ENCODE assay signal across 18 cellular contexts in the genomic region with DNA sequence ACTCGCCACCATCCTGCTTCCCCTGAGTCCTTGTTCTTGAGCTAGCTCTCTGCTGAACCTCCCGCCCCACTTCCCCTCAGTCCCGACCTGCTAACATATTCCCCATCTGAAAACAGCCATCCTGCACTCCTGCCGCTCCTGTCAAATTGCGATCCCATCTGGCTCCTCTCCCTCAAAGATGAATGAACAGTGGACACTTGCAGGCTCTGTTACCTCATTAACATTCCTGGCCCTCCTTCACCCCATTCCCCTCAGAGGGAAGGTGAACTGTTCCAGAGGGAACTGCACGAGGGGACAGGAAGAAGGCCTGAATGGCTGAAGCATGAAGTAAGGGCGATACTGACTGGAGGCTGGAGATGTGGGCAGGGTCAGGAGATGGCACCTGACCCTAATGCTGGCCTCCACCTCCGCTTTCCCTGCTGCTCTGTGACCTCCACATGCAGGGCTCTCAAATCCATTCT. TPM values are rescaled to one million over a fixed set of nuclear protein-coding genes. Genes with fewer than 3 reads are reported as not detected.
DNase-seq lines count a peak whose midpoint lies in the region; ATAC-seq, FAIRE-seq and TF ChIP-seq lines count a peak whose summit lies in the region.
"Had no signal": no experiment of that assay in that cellular context is flagged by ENCODE, and none has a peak within 500 bp of the region (broad histone marks: within the 10 kb centered on the region; RNA-seq: fewer than 3 reads in every experiment).

No MANE protein-coding gene starts in this region.

- H2BK20ac ChIP-seq in H1 (ENCODE audit: low read length) = no peak overlapping the region

- intact Hi-C loops in spleen (cut with DNase I; ENCODE audit: low total_unique reads) = no loop called here

- H4K91ac ChIP-seq in H1 (replicated peaks; ENCODE audit: insufficient read length, low read length) = no peak overlapping the region

- H3K4me1 ChIP-seq in H1 (replicated peaks in 1 of 4; ENCODE audit: control insufficient read depth in 3 of 4, insufficient read depth in 4 of 4, low read length in 3 of 4) = peaks cover 21 to 44% (median 30%) of the 10 kb centered on the region in 4 experiments
- peaks cover 2% of the 10 kb centered on the region for H3K4me1 ChIP-seq in parathyroid adenoma
- peaks cover 8 to 25% (median 17%) of the 10 kb centered on the region in 6 donors for H3K4me1 ChIP-seq in spleen

- H4K8ac ChIP-seq in H1 (ENCODE audit: extremely low read depth, insufficient read depth, low read length) = no peak overlapping the region

- H2BK120ac ChIP-seq in H1 (replicated peaks; ENCODE audit: low read depth, low read length) = no peak overlapping the region

- no peak for DNase-seq in T-helper 2 cell treated with Interferon-gamma antibody and Interleukin-4, amounts not matched to agents 5 μg/mL and 100 μg/mL, for 36 hours (ENCODE audit: low spot score)
- DNase-seq in T-helper 2 cell = no peak
- peak; percentile 28 for DNase-seq in NCI-H69 (lab: John Stamatoyannopoulos, UW)
- no peak for DNase-seq in H1 (ENCODE audit: low read depth in 1 of 2, low spot score in 2 of 2)
- DNase-seq in NCI-H226 = no peak
- DNase-seq in spleen = no peak
- DNase-seq: activated CD4-positive, CD25-positive, alpha-beta regulatory T cell treated with anti-CD3 and anti-CD28 coated beads, Interleukin-2, amount 50 U/mL, for 72 hours; dermis blood vessel endothelial cell; hippocampal formation; stimulated activated CD4-positive, alpha-beta T cell treated with anti-CD3 and anti-CD28 coated beads, Interleukin-4, amount 100 ng/mL, for 1 hour; T-cell had no signal

- H3K9me3 ChIP-seq in H1 (ENCODE audit: insufficient read depth in 2 of 2, low read depth in 1 of 2, low read length in 1 of 2) (no peaks in the 10 kb centered on the region), parathyroid adenoma (ENCODE audit: control insufficient read depth, low read length) (no peaks in the 10 kb centered on the region), spleen (no peaks in the 10 kb centered on the region)
- H3K9me3 ChIP-seq: Peyer's patch, uterus had no signal

- H3K79me1 ChIP-seq in H1 (ENCODE audit: low read depth, low read length) = no peaks in the 10 kb centered on the region

- H3K36me3 ChIP-seq in H1 (ENCODE audit: control insufficient read depth in 2 of 4, insufficient read depth in 4 of 4, low read length in 3 of 4) = peaks cover 6 to 21% (median 13%) of the 10 kb centered on the region in 4 experiments
- H3K36me3 ChIP-seq in parathyroid adenoma (ENCODE audit: control insufficient read depth, insufficient read depth, low read length) = no peaks in the 10 kb centered on the region
- H3K36me3 ChIP-seq in spleen = peaks cover 0 to 28% (median 27%) of the 10 kb centered on the region in 6 donors
- H3K36me3 ChIP-seq: uterus had no signal

- H3K4ac ChIP-seq in H1 (replicated peaks; ENCODE audit: insufficient read length, low read depth, low read length) = peak overlapping the region; percentile 57

- TF ChIP-seq RAD21 in H1 (IDR thresholded peaks at IDR 0.05 in 1 of 2, conservative IDR thresholded peaks at IDR 0.05 in 1 of 2; ENCODE audit: low read depth in 2 of 2, low read length in 2 of 2) = no peak

- H3K23me2 ChIP-seq in H1 (ENCODE audit: low read depth, low read length) = peaks cover 3% of the 10 kb centered on the region; the same call in 1 of the 2 replicates

- H3K4me3 ChIP-seq in H1 (ENCODE audit: extremely low read depth in 1 of 4, insufficient read depth in 2 of 4, low read depth in 3 of 4, low read length in 4 of 4) (no peak overlapping the region), parathyroid adenoma (ENCODE audit: low read depth, low read length) (no peak overlapping the region), spleen (no peak overlapping the region)
- H3K4me3 ChIP-seq: Peyer's patch, uterus had no signal

- no peak for ATAC-seq in GM18519 (IDR thresholded peaks at IDR 0.05; ENCODE audit: low FRiP score, unreplicated experiment)
- ATAC-seq: sciatic nerve had no signal

- H3K4me2 ChIP-seq in H1 (ENCODE audit: insufficient read depth in 1 of 2, low read depth in 2 of 2, low read length in 2 of 2) = 0 out of 4 replicates have a peak overlapping the region, but pooled peaks of 1 of the 2 experiments have one; percentile 46
- H3K4me2 ChIP-seq in parathyroid adenoma (ENCODE audit: low read length) = peak overlapping the region; percentile 9

- no peak for TF ChIP-seq CTCF in H1 (IDR thresholded peaks at IDR 0.05; ENCODE audit: control extremely low read depth in 1 of 3, insufficient read depth in 1 of 3, low read depth in 1 of 3, low read length in 3 of 3)
- TF ChIP-seq CTCF in parathyroid adenoma (IDR thresholded peaks at IDR 0.05) = no peak
- TF ChIP-seq CTCF in spleen (IDR thresholded peaks at IDR 0.05 in 8 of 11, conservative IDR thresholded peaks at IDR 0.05 in 3 of 11) = no peak

- H3K27me3 ChIP-seq in H1 (replicated peaks in 1 of 4; ENCODE audit: control insufficient read depth in 3 of 4, extremely low read depth in 1 of 4, insufficient read depth in 3 of 4, low read length in 3 of 4) (no peaks in the 10 kb centered on the region), parathyroid adenoma (ENCODE audit: control insufficient read depth, insufficient read depth, low read length) (no peaks in the 10 kb centered on the region), spleen (replicated peaks in 1 of 7) (peaks cover 0 to 58% (median 0%) of the 10 kb centered on the region in 7 donors)
- H3K27me3 ChIP-seq: Peyer's patch, uterus had no signal

- POLR2A ChIA-PET in H1 (lab: Charles Lee; ENCODE audit: partially characterized antibody) = interaction anchor here (0.6 to 15.9 kb wide), 7 partner anchors 10 to 161 kb away, joined by 3 to 252 read pairs (median 14); a partner anchor contains a TSS

- H4K5ac ChIP-seq in H1 (ENCODE audit: insufficient read length, low read depth, low read length) = no peak overlapping the region

- H3K4me3 Mint-ChIP-seq in T-helper 2 cell treated with Interferon-gamma antibody and Interleukin-4, amounts not matched to agents 5 μg/mL and 100 μg/mL, for 36 hours = no peak overlapping the region

- H3K27ac ChIP-seq in H1 (ENCODE audit: low read depth, low read length) (no peak overlapping the region), parathyroid adenoma (no peak overlapping the region), spleen (no peak overlapping the region)
- H3K27ac ChIP-seq: Peyer's patch had no signal

- H3K9me3 Mint-ChIP-seq in T-helper 2 cell treated with Interferon-gamma antibody and Interleukin-4, amounts not matched to agents 5 μg/mL and 100 μg/mL, for 36 hours = no peaks in the 10 kb centered on the region
- H3K9me3 Mint-ChIP-seq: T-cell had no signal

- FAIRE-seq in H1 (lab: Jason Lieb, UNC) = no peak
- FAIRE-seq: A204.1, G401.6 had no signal

- H3K79me2 ChIP-seq in H1 (ENCODE audit: control insufficient read depth in 1 of 2, insufficient read depth in 2 of 2, low read length in 2 of 2) = no peaks in the 10 kb centered on the region
- no peaks in the 10 kb centered on the region for H3K79me2 ChIP-seq in parathyroid adenoma

- no peak overlapping the region for H3K9ac ChIP-seq in H1 (replicated peaks in 1 of 4; ENCODE audit: extremely low read depth in 1 of 4, low read depth in 3 of 4, low read length in 3 of 4)
- H3K9ac ChIP-seq in parathyroid adenoma = no peak overlapping the region

- no peaks in the 10 kb centered on the region for H4K20me1 ChIP-seq in H1 (replicated peaks in 1 of 2; ENCODE audit: control insufficient read depth in 1 of 2, insufficient read depth in 2 of 2, low read length in 2 of 2)

- H2BK5ac ChIP-seq in H1 (ENCODE audit: low read depth, low read length) = peak overlapping the region; percentile 47; the same call in 1 of the 2 replicates

- 78% methylated on average over 8 of the region's 8 CpGs; no CpG with 5 or more reads in 1 of the 2 experiments for WGBS in H1 (ENCODE audit: extremely low coverage in 1 of 2, insufficient coverage in 1 of 2, insufficient read length in 1 of 2, insufficient replicate concordance in 2 of 2, low coverage in 1 of 2, low lambda C conversion rate in 2 of 2, missing lambda C conversion rate in 1 of 2), 2 experiments
- WGBS in spleen, 5 donors = 25 to 31% (median 28%) methylated on average over 8 of the region's 8 CpGs

- no peak overlapping the region for H3K14ac ChIP-seq in H1 (ENCODE audit: insufficient read length)

- TF ChIP-seq EP300 in H1 (IDR thresholded peaks at IDR 0.05; ENCODE audit: borderline replicate concordance in 1 of 2, low read depth in 2 of 2, low read length in 2 of 2) = no peak

- peak overlapping the region; percentile 83; the same call in 1 of the 2 replicates for H2BK12ac ChIP-seq in H1 (ENCODE audit: low read depth, low read length)

- H2BK15ac ChIP-seq in H1 (ENCODE audit: low read length) = peak overlapping the region; percentile 99

- CTCF ChIA-PET in H1 (lab: Charles Lee; ENCODE audit: partially characterized antibody) = interaction anchor here (0.6 to 28.7 kb wide), 5 partner anchors 10 to 265 kb away, joined by 4 to 651 read pairs (median 43); a partner anchor contains a TSS

- no peak for TF ChIP-seq POLR2A in H1 (IDR thresholded peaks at IDR 0.05; ENCODE audit: control extremely low read depth in 1 of 2, low read depth in 2 of 2, low read length in 2 of 2)
- no peak for TF ChIP-seq POLR2A in spleen (IDR thresholded peaks at IDR 0.05)

- peaks cover 24% of the 10 kb centered on the region for H3K27me3 Mint-ChIP-seq in T-helper 2 cell treated with Interferon-gamma antibody and Interleukin-4, amounts not matched to agents 5 μg/mL and 100 μg/mL, for 36 hours (ENCODE audit: low read depth)

- H2AFZ ChIP-seq in H1 (ENCODE audit: low read length) = no peak overlapping the region
- no peak overlapping the region for H2AFZ ChIP-seq in parathyroid adenoma

- no peak overlapping the region for H3K23ac ChIP-seq in H1 (ENCODE audit: insufficient read length)

- no peak overlapping the region for H3K56ac ChIP-seq in H1 (replicated peaks; ENCODE audit: insufficient read length, low read depth, low read length)

- peaks cover 18% of the 10 kb centered on the region for H3K36me3 Mint-ChIP-seq in T-helper 2 cell treated with Interferon-gamma antibody and Interleukin-4, amounts not matched to agents 5 μg/mL and 100 μg/mL, for 36 hours (ENCODE audit: low read depth)

- peaks cover 3% of the 10 kb centered on the region for H3K4me1 Mint-ChIP-seq in T-helper 2 cell treated with Interferon-gamma antibody and Interleukin-4, amounts not matched to agents 5 μg/mL and 100 μg/mL, for 36 hours (ENCODE audit: low read depth)

- H3K18ac ChIP-seq in H1 (ENCODE audit: extremely low read depth, low read length) = peak overlapping the region; percentile 36; the same call in 1 of the 2 replicates

- no peak overlapping the region for H2AK5ac ChIP-seq in H1 (ENCODE audit: low read depth, low read length)

- peak overlapping the region; percentile 24 for H3K27ac Mint-ChIP-seq in T-helper 2 cell treated with Interferon-gamma antibody and Interleukin-4, amounts not matched to agents 5 μg/mL and 100 μg/mL, for 36 hours

RNA-seq across cellular contexts. Expression of a gene that starts 7.5 kb away (rescaled TPM):
- 27.7 and 28.0 TPM in 2 replicates for total RNA-seq in H1 (2021; fragmentation: NEBNext Ultra II Directional; extraction: Animal tissue kit (Norgen Biotek cat#: 25700))
- polyA plus RNA-seq in H1 (2011; rRNA removed) (12.0 and 25.9 TPM in 2 replicates), spleen (under 1 TPM; 0.20 to 0.54 (median 0.46) TPM)
- polyA plus RNA-seq in H1 (2011; cell fraction: cytosol; rRNA removed) = 12.4 TPM
- 59.6 TPM for polyA plus RNA-seq in H1 (2011; cell fraction: nucleus; rRNA removed)
- polyA plus RNA-seq in H1 (2012, experiment 1 of 2) = 15.3 to 24.5 TPM (median 21.9 TPM) in 4 replicates
- polyA plus RNA-seq in H1 (2012, experiment 2 of 2) = 16.0 TPM
- polyA plus RNA-seq in H1 (2013, experiment 1 of 2) = 19.9 TPM
- 16.0 TPM for polyA plus RNA-seq in H1 (2013, experiment 2 of 2)
- 37.3 and 50.6 TPM in 2 replicates for polyA minus RNA-seq in H1 (2011; rRNA and poly(A)+ RNA removed)
- 28.1 TPM for polyA minus RNA-seq in H1 (2011; cell fraction: cytosol; rRNA and poly(A)+ RNA removed)
- 39.4 TPM for polyA minus RNA-seq in H1 (2011; cell fraction: nucleus; rRNA and poly(A)+ RNA removed)
- 1 to 10 TPM in 5 of 7 donors, under 1 TPM in 2; 0.79 to 2.9 (median 1.4) TPM for total RNA-seq in spleen

RNA-seq across cellular contexts. Expression of a gene that starts 28.2 kb away (rescaled TPM):
- total RNA-seq in H1 (2021; fragmentation: NEBNext Ultra II Directional; extraction: Animal tissue kit (Norgen Biotek cat#: 25700)) = 136 and 146 TPM in 2 replicates
- polyA plus RNA-seq in H1 (2011; rRNA removed) (83.1 and 97.1 TPM in 2 replicates), spleen (10 to 100 TPM; 47.2 to 63.2 (median 50.1) TPM)
- polyA plus RNA-seq in H1 (2011; cell fraction: cytosol; rRNA removed) = 145 TPM
- polyA plus RNA-seq in H1 (2011; cell fraction: nucleus; rRNA removed) = 134 TPM
- 150 to 162 TPM (median 155 TPM) in 4 replicates for polyA plus RNA-seq in H1 (2012, experiment 1 of 2)
- polyA plus RNA-seq in H1 (2012, experiment 2 of 2) = 71.7 TPM
- 89.1 TPM for polyA plus RNA-seq in H1 (2013, experiment 1 of 2)
- polyA plus RNA-seq in H1 (2013, experiment 2 of 2) = 87.4 TPM
- 87.1 and 97.9 TPM in 2 replicates for polyA minus RNA-seq in H1 (2011; rRNA and poly(A)+ RNA removed)
- polyA minus RNA-seq in H1 (2011; cell fraction: cytosol; rRNA and poly(A)+ RNA removed) = 50.2 TPM
- 67.5 TPM for polyA minus RNA-seq in H1 (2011; cell fraction: nucleus; rRNA and poly(A)+ RNA removed)
- total RNA-seq in spleen = 100 to 1,000 TPM in 3 of 7 donors, 10 to 100 TPM in 4; 98.5 to 138 (median 99.4) TPM

RNA-seq across cellular contexts. Expression of a gene that starts 41.1 kb away (rescaled TPM):
- total RNA-seq in H1 (2021; fragmentation: NEBNext Ultra II Directional; extraction: Animal tissue kit (Norgen Biotek cat#: 25700)) = 67.3 and 69.6 TPM in 2 replicates
- polyA plus RNA-seq in H1 (2011; rRNA removed) (56.1 and 83.3 TPM in 2 replicates), spleen (1 to 10 TPM; 3.5 to 3.9 (median 3.5) TPM)
- polyA plus RNA-seq in H1 (2011; cell fraction: cytosol; rRNA removed) = 61.4 TPM
- 94.4 TPM for polyA plus RNA-seq in H1 (2011; cell fraction: nucleus; rRNA removed)
- polyA plus RNA-seq in H1 (2012, experiment 1 of 2) = 49.1 to 60.0 TPM (median 56.5 TPM) in 4 replicates
- polyA plus RNA-seq in H1 (2012, experiment 2 of 2) = 58.9 TPM
- 54.5 TPM for polyA plus RNA-seq in H1 (2013, experiment 1 of 2)
- 53.3 TPM for polyA plus RNA-seq in H1 (2013, experiment 2 of 2)
- polyA minus RNA-seq in H1 (2011; rRNA and poly(A)+ RNA removed) = 16.6 and 25.5 TPM in 2 replicates
- 24.0 TPM for polyA minus RNA-seq in H1 (2011; cell fraction: cytosol; rRNA and poly(A)+ RNA removed)
- 21.1 TPM for polyA minus RNA-seq in H1 (2011; cell fraction: nucleus; rRNA and poly(A)+ RNA removed)
- total RNA-seq in spleen = 1 to 10 TPM; 2.0 to 9.3 (median 3.1) TPM
